In the genomic region with DNA sequence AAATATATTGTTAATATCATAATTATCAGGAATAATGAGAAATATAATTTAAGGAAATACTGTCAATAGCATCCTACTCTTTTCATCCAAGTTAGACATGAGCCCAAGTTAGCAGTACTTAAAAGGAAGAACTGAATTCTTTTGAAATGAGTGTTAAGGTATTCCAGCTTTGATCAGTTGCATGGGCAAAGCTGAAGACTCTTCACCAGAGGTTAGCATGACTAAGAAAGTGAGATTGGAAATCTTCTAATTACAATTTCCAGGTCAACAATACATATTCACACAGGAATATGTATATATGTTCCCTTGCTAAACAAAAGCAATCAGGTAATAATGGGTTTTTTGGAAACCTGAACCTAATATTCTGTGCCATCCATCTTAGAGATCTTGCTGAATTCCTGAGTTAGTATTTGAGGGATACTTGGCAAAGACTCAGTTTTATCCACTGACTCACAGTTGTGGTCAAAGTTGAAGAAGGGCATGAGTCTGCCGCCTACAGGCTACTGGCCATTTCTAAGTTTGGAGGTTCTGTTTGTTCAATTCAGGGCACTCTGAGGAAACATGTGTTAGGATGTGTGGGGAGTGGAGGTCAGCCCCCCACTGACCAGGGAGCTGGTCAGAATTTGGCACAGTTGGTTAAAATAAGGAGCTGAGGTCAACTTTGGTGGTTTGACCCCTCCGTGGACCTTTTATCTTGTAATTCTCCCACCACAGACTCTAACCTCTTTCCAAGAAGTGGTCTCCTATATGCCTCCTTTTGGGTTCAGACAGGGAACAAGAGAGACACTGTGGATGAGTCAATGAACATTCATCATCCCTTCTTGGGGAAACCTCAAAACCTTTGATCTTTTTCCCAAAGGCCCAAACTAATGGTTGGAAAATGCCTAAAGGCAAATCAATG, we compare ENCODE assay signal across 13 cellular contexts.
DNase-seq lines count a peak whose midpoint lies in the region; ATAC-seq, FAIRE-seq and TF ChIP-seq lines count a peak whose summit lies in the region.
"Had no signal": no experiment of that assay in that cellular context is flagged by ENCODE, and none has a peak within 500 bp of the region (broad histone marks: within the 10 kb centered on the region; RNA-seq: fewer than 3 reads in every experiment).

No MANE protein-coding gene starts in this region.

- TF ChIP-seq CTCF in MCF 10A (IDR thresholded peaks at IDR 0.05; ENCODE audit: unreplicated experiment) (peak; percentile 37), breast epithelium (IDR thresholded peaks at IDR 0.05) (no peak), fibroblast of pulmonary artery (IDR thresholded peaks at IDR 0.05; ENCODE audit: low read length, missing control alignments) (peak; percentile 45)

- no peak overlapping the region for H3K27ac Mint-ChIP-seq in MCF 10A (ENCODE audit: low read depth, unreplicated experiment)
- H3K27ac Mint-ChIP-seq: naive thymus-derived CD4-positive, alpha-beta T cell had no signal

- peaks cover 32% of the 10 kb centered on the region for H3K4me1 Mint-ChIP-seq in MCF 10A (ENCODE audit: insufficient read depth, unreplicated experiment)

- intact Hi-C loops in MCF 10A (cut with micrococcal nuclease), result loop anchor here (1.0 to 5.0 kb wide), 4 partner anchors 9 to 98 kb away; no protein-coding TSS in a partner anchor
- intact Hi-C loops in breast epithelium (cut with DNase I; ENCODE audit: low total_unique reads), result no loop called here

- POLR2A ChIA-PET in MCF 10A (lab: Yijun Ruan, JAX), result no interaction called here

- H3K4me3 ChIP-seq in breast epithelium (no peak overlapping the region), fibroblast of pulmonary artery (replicated peaks; ENCODE audit: low read depth, low read length) (no peak overlapping the region)
- H3K4me3 ChIP-seq: testis had no signal

- H3K27me3 ChIP-seq in breast epithelium, result no peaks in the 10 kb centered on the region
- H3K27me3 ChIP-seq: testis had no signal

- no peaks in the 10 kb centered on the region for H3K9me3 ChIP-seq in breast epithelium
- H3K9me3 ChIP-seq: testis had no signal

- BruUV-seq in MCF 10A (replicated peaks; lab: Mats Ljungman, UMichigan), result no TSS peak

- TF ChIP-seq POLR2A in breast epithelium (IDR thresholded peaks at IDR 0.05), result no peak

- no peaks in the 10 kb centered on the region for H3K27me3 Mint-ChIP-seq in MCF 10A (ENCODE audit: insufficient read depth, unreplicated experiment)

- H3K4me3 Mint-ChIP-seq in MCF 10A (ENCODE audit: unreplicated experiment), result no peak overlapping the region
- H3K4me3 Mint-ChIP-seq: naive thymus-derived CD4-positive, alpha-beta T cell had no signal

- no peak overlapping the region for H3K27ac ChIP-seq in breast epithelium
- H3K27ac ChIP-seq: testis had no signal

- CTCF ChIA-PET in MCF 10A (lab: Yijun Ruan, JAX), result interaction anchor here (0.6 to 2.5 kb wide), 4 partner anchors 10 to 1030 kb away, joined by 3 to 14 read pairs (median 8); no protein-coding TSS in a partner anchor

- H3K9me3 Mint-ChIP-seq in MCF 10A (ENCODE audit: unreplicated experiment), result no peaks in the 10 kb centered on the region

- H3K4me1 ChIP-seq in breast epithelium, result peaks cover 0 to 6% of the 10 kb centered on the region in 2 donors
- H3K4me1 ChIP-seq: testis had no signal

- no peak for FAIRE-seq in urothelium cell line (lab: Jason Lieb, UNC)
- FAIRE-seq: A204.1 had no signal

- DNase-seq in MCF 10A (ENCODE audit: unreplicated experiment) (peak; percentile 93), breast epithelium (ENCODE audit: low spot score in 2 of 2) (no peak), SW 1271 (lab: John Stamatoyannopoulos, UW) (peak; percentile 52 to 72), fibroblast of pulmonary artery (ENCODE audit: low read depth) (peak; percentile 83), urothelium cell line (ENCODE audit: low spot score) (peak; percentile 67)
- no peak for DNase-seq in central memory CD4-positive, alpha-beta T cell
- DNase-seq: activated CD4-positive, alpha-beta T cell treated with anti-CD3 and anti-CD28 coated beads, Interleukin-2, amount 50 U/mL, for 48 hours; naive thymus-derived CD4-positive, alpha-beta T cell; NCI-H1436 treated with DMSO at 0.1 percent for 48 hours; testis had no signal

- no peaks in the 10 kb centered on the region for H3K36me3 ChIP-seq in breast epithelium

- no peaks in the 10 kb centered on the region for H3K36me3 Mint-ChIP-seq in MCF 10A (ENCODE audit: insufficient read depth, unreplicated experiment)
- H3K36me3 Mint-ChIP-seq: naive thymus-derived CD4-positive, alpha-beta T cell had no signal

- no peak for ATAC-seq in activated CD4-positive, CD25-positive, alpha-beta regulatory T cell treated with anti-CD3 and anti-CD28 coated beads, Interleukin-2, amount 50 U/mL, for 24 hours
- no peak for ATAC-seq in HG02970 (IDR thresholded peaks at IDR 0.05; ENCODE audit: low FRiP score, unreplicated experiment)
- ATAC-seq: naive thymus-derived CD4-positive, alpha-beta T cell had no signal

Comparison
In these comparisons a context has a peak if more than half of its experiments do, and no peak if none do; other contexts are left out.
1. DNase-seq: peak in MCF 10A (single experiment), SW 1271 (2 of 2), fibroblast of pulmonary artery (single experiment) and urothelium cell line (single experiment); none in breast epithelium (0 of 2) and central memory CD4-positive, alpha-beta T cell (single experiment).
2. CTCF ChIP-seq: peak in MCF 10A (single experiment) and fibroblast of pulmonary artery (single experiment); none in breast epithelium (0 of 3).